32 cellular contexts compared by ENCODE assay signal in the genomic region with DNA sequence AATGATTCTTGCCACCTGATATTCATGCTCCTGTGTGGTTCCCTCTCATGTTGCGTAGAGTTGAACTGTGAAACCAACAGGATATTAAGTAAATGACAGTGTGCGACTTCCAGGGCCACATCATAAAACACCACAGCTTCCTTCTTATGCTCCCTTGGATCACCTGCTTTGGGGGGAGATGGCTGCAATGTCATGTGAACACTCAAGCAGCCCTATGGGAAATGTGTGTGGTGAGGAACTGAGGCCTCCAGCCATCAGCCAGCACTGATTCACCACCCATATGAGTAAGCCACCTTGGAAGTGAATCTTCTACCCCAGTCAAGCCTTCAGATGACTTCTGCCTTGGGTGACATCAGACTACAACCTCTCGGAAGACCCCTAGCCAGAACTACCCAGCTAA.
"Had no signal": no experiment of that assay in that cellular context is flagged by ENCODE, and none has a peak within 500 bp of the region (broad histone marks: within the 10 kb centered on the region; RNA-seq: fewer than 3 reads in every experiment).

No MANE protein-coding gene starts in this region.

- H3K36me3 Mint-ChIP-seq: activated CD4-positive, alpha-beta memory T cell treated with anti-CD3 and anti-CD28 coated beads for 36 hours; activated CD8-positive, alpha-beta memory T cell treated with anti-CD3 and anti-CD28 coated beads, Interleukin-2, amount 10 ng/mL, durations not matched to agents 7 days and 5 days; activated naive CD4-positive, alpha-beta T cell treated with anti-CD3 and anti-CD28 coated beads, Interleukin-2, amount 50 U/mL, for 24 hours; activated naive CD8-positive, alpha-beta T cell treated with anti-CD3 and anti-CD28 coated beads for 36 hours had no signal

- H3K9me3 Mint-ChIP-seq: activated CD4-positive, alpha-beta memory T cell treated with anti-CD3 and anti-CD28 coated beads for 36 hours; activated CD4-positive, alpha-beta T cell treated with anti-CD3 and anti-CD28 coated beads, Interleukin-2, amount 10 ng/mL, durations not matched to agents 24 days and 14 days; activated T-helper 1 cell treated with anti-CD3 and anti-CD28 coated beads, Interleukin-12 subunit alpha, Interleukin-12 subunit beta, Interleukin-2, Interleukin-4 antibody, amounts not matched to agents 30 ng/mL and 10 ng/mL and 1 ng/mL, durations not matched to agents 14 hours and 24 hours and 36 hours; activated T-helper 2 cell treated with anti-CD3 and anti-CD28 coated beads, Interferon-gamma antibody, Interleukin-2, Interleukin-4, amounts not matched to agents 10 μg/mL and 5 μg/mL and 100 μg/mL, durations not matched to agents 14 hours and 24 hours and 36 hours; T-helper 2 cell treated with Interferon-gamma antibody and Interleukin-4, amounts not matched to agents 5 μg/mL and 100 μg/mL, for 36 hours had no signal

- H3K9me3 ChIP-seq: adrenal gland, colonic mucosa had no signal

- H3K27ac Mint-ChIP-seq: activated CD4-positive, alpha-beta memory T cell treated with anti-CD3 and anti-CD28 coated beads for 36 hours; activated CD4-positive, alpha-beta T cell treated with anti-CD3 and anti-CD28 coated beads for 36 hours; activated CD4-positive, alpha-beta T cell treated with anti-CD3 and anti-CD28 coated beads, Interleukin-2, amount 10 ng/mL, durations not matched to agents 24 days and 14 days; activated CD8-positive, alpha-beta memory T cell treated with anti-CD3 and anti-CD28 coated beads, Interleukin-2, amount 10 ng/mL, durations not matched to agents 7 days and 5 days; activated CD8-positive, alpha-beta T cell treated with anti-CD3 and anti-CD28 coated beads, Interleukin-2, amount 10 ng/mL, durations not matched to agents 7 days and 5 days; activated naive CD4-positive, alpha-beta T cell treated with anti-CD3 and anti-CD28 coated beads for 36 hours; activated naive CD4-positive, alpha-beta T cell treated with anti-CD3 and anti-CD28 coated beads, Interleukin-2, amount 50 U/mL, for 24 hours; activated naive CD8-positive, alpha-beta T cell treated with anti-CD3 and anti-CD28 coated beads for 36 hours; activated naive CD8-positive, alpha-beta T cell treated with anti-CD3 and anti-CD28 coated beads, Interleukin-2, amount 50 U/mL, for 24 hours; activated T-helper 1 cell treated with anti-CD3 and anti-CD28 coated beads, Interleukin-12 subunit alpha, Interleukin-12 subunit beta, Interleukin-2, Interleukin-4 antibody, amounts not matched to agents 30 ng/mL and 10 ng/mL and 1 ng/mL, durations not matched to agents 14 hours and 24 hours and 36 hours; activated T-helper 2 cell treated with anti-CD3 and anti-CD28 coated beads, Interferon-gamma antibody, Interleukin-2, Interleukin-4, amounts not matched to agents 10 μg/mL and 5 μg/mL and 100 μg/mL, durations not matched to agents 14 hours and 24 hours and 36 hours; T-helper 17 cell; T-helper 2 cell treated with Interferon-gamma antibody and Interleukin-4, amounts not matched to agents 5 μg/mL and 100 μg/mL, for 36 hours had no signal

- DNase-seq: activated CD4-positive, alpha-beta memory T cell treated with anti-CD3 and anti-CD28 coated beads for 36 hours; activated CD4-positive, alpha-beta T cell treated with anti-CD3 and anti-CD28 coated beads for 36 hours; activated CD4-positive, alpha-beta T cell treated with anti-CD3 and anti-CD28 coated beads, Interleukin-2, amount 10 ng/mL, durations not matched to agents 24 days and 14 days; activated CD4-positive, CD25-positive, alpha-beta regulatory T cell; activated CD4-positive, CD25-positive, alpha-beta regulatory T cell treated with anti-CD3 and anti-CD28 coated beads, Interleukin-2, amount 50 U/mL, for 72 hours; activated CD8-positive, alpha-beta memory T cell treated with anti-CD3 and anti-CD28 coated beads, Interleukin-2, amount 10 ng/mL, durations not matched to agents 7 days and 5 days; activated CD8-positive, alpha-beta memory T cell treated with anti-CD3 and anti-CD28 coated beads, Interleukin-2, amount 50 U/mL, for 4 hours; activated CD8-positive, alpha-beta T cell treated with anti-CD3 and anti-CD28 coated beads, Interleukin-2, amount 10 ng/mL, durations not matched to agents 7 days and 5 days; activated effector memory CD4-positive, alpha-beta T cell treated with anti-CD3 and anti-CD28 coated beads, Interleukin-2, amount 50 U/mL, for 16 hours; activated naive CD4-positive, alpha-beta T cell treated with anti-CD3 and anti-CD28 coated beads for 36 hours; activated naive CD8-positive, alpha-beta T cell treated with anti-CD3 and anti-CD28 coated beads for 36 hours; activated naive CD8-positive, alpha-beta T cell treated with anti-CD3 and anti-CD28 coated beads, Interleukin-2, amount 50 U/mL, for 24 hours; activated T-cell treated with anti-CD3 and anti-CD28 coated beads, Interleukin-2, amount 50 U/mL, for 1 hour; activated T-cell treated with anti-CD3 and anti-CD28 coated beads, Interleukin-2, amount 50 U/mL, for 48 hours; adrenal gland; amygdala; aorta; body of pancreas; central memory CD4-positive, alpha-beta T cell; cerebellar nuclear complex; colonic mucosa; effector CD8-positive, alpha-beta T cell; foreskin fibroblast; head of caudate nucleus; T-helper 1 cell; T-helper 17 cell had no signal

- H3K4me3 ChIP-seq: adrenal gland, body of pancreas, cardiac muscle cell, colonic mucosa had no signal

- H3K4me1 Mint-ChIP-seq: activated CD4-positive, alpha-beta T cell treated with anti-CD3 and anti-CD28 coated beads for 36 hours; activated CD4-positive, alpha-beta T cell treated with anti-CD3 and anti-CD28 coated beads, Interleukin-2, amount 10 ng/mL, durations not matched to agents 24 days and 14 days; activated CD8-positive, alpha-beta memory T cell treated with anti-CD3 and anti-CD28 coated beads, Interleukin-2, amount 10 ng/mL, durations not matched to agents 7 days and 5 days; activated naive CD4-positive, alpha-beta T cell treated with anti-CD3 and anti-CD28 coated beads, Interleukin-2, amount 50 U/mL, for 24 hours; activated naive CD8-positive, alpha-beta T cell treated with anti-CD3 and anti-CD28 coated beads for 36 hours; activated naive CD8-positive, alpha-beta T cell treated with anti-CD3 and anti-CD28 coated beads, Interleukin-2, amount 50 U/mL, for 24 hours; T-helper 17 cell had no signal

- H3K36me3 ChIP-seq: adrenal gland, cardiac muscle cell, colonic mucosa had no signal

- H3K4me3 Mint-ChIP-seq: activated CD4-positive, alpha-beta memory T cell treated with anti-CD3 and anti-CD28 coated beads for 36 hours; activated CD4-positive, alpha-beta T cell treated with anti-CD3 and anti-CD28 coated beads for 36 hours; activated CD4-positive, alpha-beta T cell treated with anti-CD3 and anti-CD28 coated beads, Interleukin-2, amount 10 ng/mL, durations not matched to agents 24 days and 14 days; activated CD8-positive, alpha-beta memory T cell treated with anti-CD3 and anti-CD28 coated beads, Interleukin-2, amount 10 ng/mL, durations not matched to agents 7 days and 5 days; activated CD8-positive, alpha-beta T cell treated with anti-CD3 and anti-CD28 coated beads, Interleukin-2, amount 10 ng/mL, durations not matched to agents 7 days and 5 days; activated naive CD4-positive, alpha-beta T cell treated with anti-CD3 and anti-CD28 coated beads for 36 hours; activated naive CD4-positive, alpha-beta T cell treated with anti-CD3 and anti-CD28 coated beads, Interleukin-2, amount 50 U/mL, for 24 hours; activated naive CD8-positive, alpha-beta T cell treated with anti-CD3 and anti-CD28 coated beads for 36 hours; activated naive CD8-positive, alpha-beta T cell treated with anti-CD3 and anti-CD28 coated beads, Interleukin-2, amount 50 U/mL, for 24 hours; activated T-helper 1 cell treated with anti-CD3 and anti-CD28 coated beads, Interleukin-12 subunit alpha, Interleukin-12 subunit beta, Interleukin-2, Interleukin-4 antibody, amounts not matched to agents 30 ng/mL and 10 ng/mL and 1 ng/mL, durations not matched to agents 14 hours and 24 hours and 36 hours; T-helper 17 cell; T-helper 2 cell treated with Interferon-gamma antibody and Interleukin-4, amounts not matched to agents 5 μg/mL and 100 μg/mL, for 36 hours had no signal

- H3K27me3 Mint-ChIP-seq: activated naive CD8-positive, alpha-beta T cell treated with anti-CD3 and anti-CD28 coated beads, Interleukin-2, amount 50 U/mL, for 24 hours had no signal

- H3K4me1 ChIP-seq: adrenal gland, body of pancreas, colonic mucosa had no signal

- H3K27me3 ChIP-seq: adrenal gland, body of pancreas, cardiac muscle cell, colonic mucosa had no signal

- ATAC-seq: activated CD4-positive, alpha-beta T cell treated with anti-CD3 and anti-CD28 coated beads for 36 hours; activated CD8-positive, alpha-beta memory T cell treated with anti-CD3 and anti-CD28 coated beads, Interleukin-2, amount 10 ng/mL, durations not matched to agents 7 days and 5 days; activated CD8-positive, alpha-beta T cell treated with anti-CD3 and anti-CD28 coated beads, Interleukin-2, amount 10 ng/mL, durations not matched to agents 7 days and 5 days; activated naive CD8-positive, alpha-beta T cell treated with anti-CD3 and anti-CD28 coated beads, Interleukin-2, amount 50 U/mL, for 24 hours; body of pancreas; esophagus mucosa; T-helper 17 cell had no signal

- H3K27ac ChIP-seq: adrenal gland, body of pancreas, cardiac muscle cell, colonic mucosa had no signal
